1 cellular context compared by ENCODE assay signal in the genomic region with DNA sequence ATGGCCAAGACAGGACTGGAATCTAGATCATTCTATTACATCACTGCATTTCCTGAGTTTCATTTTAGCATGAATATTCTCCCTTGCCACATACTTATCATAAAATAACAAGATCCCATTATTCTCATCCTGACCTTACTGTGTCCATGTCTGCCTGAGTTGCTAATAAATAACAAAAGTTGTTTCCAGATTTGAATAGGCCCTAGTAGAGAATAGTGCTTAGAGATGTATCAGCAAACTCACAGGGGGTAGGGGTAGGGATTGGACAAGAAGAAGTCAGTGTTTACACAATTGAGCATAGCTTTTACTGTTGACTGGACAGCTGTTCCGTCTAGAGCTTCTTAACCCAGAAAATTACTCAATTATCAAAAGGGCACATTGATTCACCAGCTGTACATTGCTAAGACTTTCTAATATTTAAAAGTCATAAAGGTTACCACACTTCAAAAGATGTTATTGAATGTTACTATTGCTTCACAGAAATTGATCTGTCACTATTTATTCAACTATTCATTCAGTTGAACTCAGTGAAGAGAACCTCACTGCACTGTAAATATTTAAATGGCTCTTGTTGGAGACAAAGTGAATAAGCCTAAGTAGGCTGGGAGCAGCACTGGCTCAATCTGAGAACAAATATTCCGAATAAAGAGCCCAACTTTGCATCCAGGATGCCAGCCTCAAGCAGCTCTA.
TF ChIP-seq lines count a peak whose summit lies in the region.

No MANE protein-coding gene starts in this region.

TF ChIP-seq in HepG2, 621 proteins besides CTCF, POLR2A, EP300 and RAD21 (continued from another document and continues in another):
- TF ChIP-seq ATF7 (IDR thresholded peaks at IDR 0.05) (no peak), ATF7 (CRISPR knock-in tag; IDR thresholded peaks at IDR 0.05) (no peak), ZSCAN30 (CRISPR knock-in tag; IDR thresholded peaks at IDR 0.05) (no peak; the same call in 1 of the 2 replicates), DMAP1 (CRISPR knock-in tag; IDR thresholded peaks at IDR 0.05) (no peak), ZNF782 (CRISPR knock-in tag; IDR thresholded peaks at IDR 0.05; ENCODE audit: borderline replicate concordance) (no peak), ZFP62 (CRISPR knock-in tag; IDR thresholded peaks at IDR 0.05) (no peak), RFX3 (CRISPR knock-in tag; IDR thresholded peaks at IDR 0.05) (no peak), ZFYVE20 (CRISPR knock-in tag; IDR thresholded peaks at IDR 0.05; ENCODE audit: borderline replicate concordance, low read depth) (no peak), ZNF572 (CRISPR knock-in tag; IDR thresholded peaks at IDR 0.05) (no peak), ZNF614 (CRISPR knock-in tag; IDR thresholded peaks at IDR 0.05; ENCODE audit: borderline replicate concordance) (no peak; the same call in 1 of the 2 replicates), ZNF530 (CRISPR knock-in tag; IDR thresholded peaks at IDR 0.05; ENCODE audit: low read depth) (no peak), SP5 (CRISPR knock-in tag; IDR thresholded peaks at IDR 0.05; ENCODE audit: borderline replicate concordance, low read depth) (no peak), CCAR2 (optimal IDR thresholded peaks at IDR 0.05; ENCODE audit: low read depth, low read length) (no peak), ZNF7 (CRISPR knock-in tag; IDR thresholded peaks at IDR 0.05) (no peak), SETDB1 (CRISPR knock-in tag; IDR thresholded peaks at IDR 0.05; ENCODE audit: borderline replicate concordance) (no peak), IRX3 (CRISPR knock-in tag; IDR thresholded peaks at IDR 0.05; ENCODE audit: borderline replicate concordance, low read depth) (no peak), MAZ (IDR thresholded peaks at IDR 0.05; ENCODE audit: borderline replicate concordance, low read depth, low read length) (no peak), MAZ (CRISPR knock-in tag; IDR thresholded peaks at IDR 0.05; ENCODE audit: low read depth) (no peak), MIXL1 (CRISPR knock-in tag; IDR thresholded peaks at IDR 0.05) (peak; percentile 96), HDAC1 (CRISPR knock-in tag; IDR thresholded peaks at IDR 0.05) (peak; percentile 87), NFKBIZ (CRISPR knock-in tag; IDR thresholded peaks at IDR 0.05) (no peak), RXRA (CRISPR knock-in tag; IDR thresholded peaks at IDR 0.05) (no peak; the same call in 1 of the 2 replicates), NRL (CRISPR knock-in tag; IDR thresholded peaks at IDR 0.05; ENCODE audit: borderline replicate concordance) (no peak), NR3C1 (CRISPR knock-in tag; IDR thresholded peaks at IDR 0.05) (no peak), PAWR (CRISPR knock-in tag; IDR thresholded peaks at IDR 0.05; ENCODE audit: borderline replicate concordance) (no peak), ZNF180 (CRISPR knock-in tag; IDR thresholded peaks at IDR 0.05; ENCODE audit: borderline replicate concordance, low read depth) (no peak), NR2C2 (CRISPR knock-in tag; IDR thresholded peaks at IDR 0.05; ENCODE audit: borderline replicate concordance) (peak; percentile 75), TAF15 (IDR thresholded peaks at IDR 0.05; ENCODE audit: low read depth, low read length, poor library complexity, severe bottlenecking) (no peak), ZFX (CRISPR knock-in tag; IDR thresholded peaks at IDR 0.05; ENCODE audit: low read depth) (no peak), ZNF674 (CRISPR knock-in tag; IDR thresholded peaks at IDR 0.05; ENCODE audit: low read depth) (no peak), KLF11 (CRISPR knock-in tag; IDR thresholded peaks at IDR 0.05) (no peak), THAP11 (CRISPR knock-in tag; IDR thresholded peaks at IDR 0.05) (peak; percentile 61), ATF1 (CRISPR knock-in tag; IDR thresholded peaks at IDR 0.05) (peak; percentile 66), RFX1 (IDR thresholded peaks at IDR 0.05) (no peak), BORCS8-MEF2B (CRISPR knock-in tag; IDR thresholded peaks at IDR 0.05) (no peak), ZNF282 (IDR thresholded peaks at IDR 0.05; ENCODE audit: partially characterized antibody) (no peak), TBX3 (IDR thresholded peaks at IDR 0.05; ENCODE audit: borderline replicate concordance) (peak; percentile 93), ZNF510 (CRISPR knock-in tag; IDR thresholded peaks at IDR 0.05; ENCODE audit: low read depth) (no peak), ZNF781 (CRISPR knock-in tag; IDR thresholded peaks at IDR 0.05; ENCODE audit: borderline replicate concordance, not compliant biosample characterization) (no peak), ZNF34 (CRISPR knock-in tag; IDR thresholded peaks at IDR 0.05; ENCODE audit: borderline replicate concordance) (no peak), ZNF160 (CRISPR knock-in tag; IDR thresholded peaks at IDR 0.05) (no peak), SIX1 (CRISPR knock-in tag; IDR thresholded peaks at IDR 0.05; ENCODE audit: borderline replicate concordance) (peak; percentile 77; the same call in 1 of the 2 replicates), ZC3H4 (CRISPR knock-in tag; IDR thresholded peaks at IDR 0.05; ENCODE audit: borderline replicate concordance) (no peak), KLF13 (CRISPR knock-in tag; IDR thresholded peaks at IDR 0.05) (no peak), RFX5 (IDR thresholded peaks at IDR 0.05; ENCODE audit: low read depth, low read length) (no peak), ZFAT (CRISPR knock-in tag; conservative IDR thresholded peaks at IDR 0.05) (no peak), BHLHE40 (IDR thresholded peaks at IDR 0.05; ENCODE audit: low read length) (no peak), ZIK1 (CRISPR knock-in tag; IDR thresholded peaks at IDR 0.05; ENCODE audit: borderline replicate concordance, low read depth) (no peak), ZBTB21 (CRISPR knock-in tag; IDR thresholded peaks at IDR 0.05) (no peak), ZNF616 (CRISPR knock-in tag; IDR thresholded peaks at IDR 0.05; ENCODE audit: low read depth) (no peak), KDM1A (CRISPR knock-in tag; IDR thresholded peaks at IDR 0.05) (no peak), ZNF496 (CRISPR knock-in tag; IDR thresholded peaks at IDR 0.05; ENCODE audit: insufficient replicate concordance) (no peak)
- TF ChIP-seq, protein P1, sequence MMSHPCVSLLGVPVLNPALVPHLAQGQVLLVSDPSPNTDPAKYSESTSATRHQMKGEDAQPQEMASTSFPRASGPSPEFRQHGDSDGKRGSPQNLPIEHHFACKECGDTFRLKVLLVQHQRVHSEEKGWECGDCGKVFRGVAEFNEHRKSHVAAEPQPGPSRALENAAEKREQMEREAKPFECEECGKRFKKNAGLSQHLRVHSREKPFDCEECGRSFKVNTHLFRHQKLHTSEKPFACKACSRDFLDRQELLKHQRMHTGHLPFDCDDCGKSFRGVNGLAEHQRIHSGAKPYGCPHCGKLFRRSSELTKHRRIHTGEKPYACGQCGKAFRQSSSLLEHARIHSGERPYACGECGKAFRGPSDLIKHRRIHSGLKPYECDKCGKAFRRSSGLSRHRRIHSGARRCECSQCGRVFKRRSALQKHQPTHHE (CRISPR knock-in tag; IDR thresholded peaks at IDR 0.05; ENCODE audit: borderline replicate concordance): no peak
- TF ChIP-seq, protein P2, sequence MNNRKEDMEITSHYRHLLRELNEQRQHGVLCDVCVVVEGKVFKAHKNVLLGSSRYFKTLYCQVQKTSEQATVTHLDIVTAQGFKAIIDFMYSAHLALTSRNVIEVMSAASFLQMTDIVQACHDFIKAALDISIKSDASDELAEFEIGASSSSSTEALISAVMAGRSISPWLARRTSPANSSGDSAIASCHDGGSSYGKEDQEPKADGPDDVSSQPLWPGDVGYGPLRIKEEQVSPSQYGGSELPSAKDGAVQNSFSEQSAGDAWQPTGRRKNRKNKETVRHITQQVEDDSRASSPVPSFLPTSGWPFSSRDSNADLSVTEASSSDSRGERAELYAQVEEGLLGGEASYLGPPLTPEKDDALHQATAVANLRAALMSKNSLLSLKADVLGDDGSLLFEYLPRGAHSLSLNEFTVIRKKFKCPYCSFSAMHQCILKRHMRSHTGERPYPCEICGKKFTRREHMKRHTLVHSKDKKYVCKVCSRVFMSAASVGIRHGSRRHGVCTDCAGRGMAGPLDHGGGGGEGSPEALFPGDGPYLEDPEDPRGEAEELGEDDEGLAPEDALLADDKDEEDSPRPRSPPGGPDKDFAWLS (CRISPR knock-in tag; IDR thresholded peaks at IDR 0.05; ENCODE audit: borderline replicate concordance): no peak
- TF ChIP-seq, protein P3, sequence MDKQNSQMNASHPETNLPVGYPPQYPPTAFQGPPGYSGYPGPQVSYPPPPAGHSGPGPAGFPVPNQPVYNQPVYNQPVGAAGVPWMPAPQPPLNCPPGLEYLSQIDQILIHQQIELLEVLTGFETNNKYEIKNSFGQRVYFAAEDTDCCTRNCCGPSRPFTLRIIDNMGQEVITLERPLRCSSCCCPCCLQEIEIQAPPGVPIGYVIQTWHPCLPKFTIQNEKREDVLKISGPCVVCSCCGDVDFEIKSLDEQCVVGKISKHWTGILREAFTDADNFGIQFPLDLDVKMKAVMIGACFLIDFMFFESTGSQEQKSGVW (CRISPR knock-in tag; IDR thresholded peaks at IDR 0.05; ENCODE audit: borderline replicate concordance): no peak
- TF ChIP-seq, protein P4, sequence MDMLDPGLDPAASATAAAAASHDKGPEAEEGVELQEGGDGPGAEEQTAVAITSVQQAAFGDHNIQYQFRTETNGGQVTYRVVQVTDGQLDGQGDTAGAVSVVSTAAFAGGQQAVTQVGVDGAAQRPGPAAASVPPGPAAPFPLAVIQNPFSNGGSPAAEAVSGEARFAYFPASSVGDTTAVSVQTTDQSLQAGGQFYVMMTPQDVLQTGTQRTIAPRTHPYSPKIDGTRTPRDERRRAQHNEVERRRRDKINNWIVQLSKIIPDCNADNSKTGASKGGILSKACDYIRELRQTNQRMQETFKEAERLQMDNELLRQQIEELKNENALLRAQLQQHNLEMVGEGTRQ (IDR thresholded peaks at IDR 0.05; ENCODE audit: low read depth, low read length): no peak
- TF ChIP-seq, protein P4 (CRISPR knock-in tag; IDR thresholded peaks at IDR 0.05; ENCODE audit: borderline replicate concordance): no peak
- TF ChIP-seq, protein P5, sequence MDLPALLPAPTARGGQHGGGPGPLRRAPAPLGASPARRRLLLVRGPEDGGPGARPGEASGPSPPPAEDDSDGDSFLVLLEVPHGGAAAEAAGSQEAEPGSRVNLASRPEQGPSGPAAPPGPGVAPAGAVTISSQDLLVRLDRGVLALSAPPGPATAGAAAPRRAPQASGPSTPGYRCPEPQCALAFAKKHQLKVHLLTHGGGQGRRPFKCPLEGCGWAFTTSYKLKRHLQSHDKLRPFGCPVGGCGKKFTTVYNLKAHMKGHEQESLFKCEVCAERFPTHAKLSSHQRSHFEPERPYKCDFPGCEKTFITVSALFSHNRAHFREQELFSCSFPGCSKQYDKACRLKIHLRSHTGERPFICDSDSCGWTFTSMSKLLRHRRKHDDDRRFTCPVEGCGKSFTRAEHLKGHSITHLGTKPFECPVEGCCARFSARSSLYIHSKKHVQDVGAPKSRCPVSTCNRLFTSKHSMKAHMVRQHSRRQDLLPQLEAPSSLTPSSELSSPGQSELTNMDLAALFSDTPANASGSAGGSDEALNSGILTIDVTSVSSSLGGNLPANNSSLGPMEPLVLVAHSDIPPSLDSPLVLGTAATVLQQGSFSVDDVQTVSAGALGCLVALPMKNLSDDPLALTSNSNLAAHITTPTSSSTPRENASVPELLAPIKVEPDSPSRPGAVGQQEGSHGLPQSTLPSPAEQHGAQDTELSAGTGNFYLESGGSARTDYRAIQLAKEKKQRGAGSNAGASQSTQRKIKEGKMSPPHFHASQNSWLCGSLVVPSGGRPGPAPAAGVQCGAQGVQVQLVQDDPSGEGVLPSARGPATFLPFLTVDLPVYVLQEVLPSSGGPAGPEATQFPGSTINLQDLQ (CRISPR knock-in tag; IDR thresholded peaks at IDR 0.05): no peak
- TF ChIP-seq, protein P6, sequence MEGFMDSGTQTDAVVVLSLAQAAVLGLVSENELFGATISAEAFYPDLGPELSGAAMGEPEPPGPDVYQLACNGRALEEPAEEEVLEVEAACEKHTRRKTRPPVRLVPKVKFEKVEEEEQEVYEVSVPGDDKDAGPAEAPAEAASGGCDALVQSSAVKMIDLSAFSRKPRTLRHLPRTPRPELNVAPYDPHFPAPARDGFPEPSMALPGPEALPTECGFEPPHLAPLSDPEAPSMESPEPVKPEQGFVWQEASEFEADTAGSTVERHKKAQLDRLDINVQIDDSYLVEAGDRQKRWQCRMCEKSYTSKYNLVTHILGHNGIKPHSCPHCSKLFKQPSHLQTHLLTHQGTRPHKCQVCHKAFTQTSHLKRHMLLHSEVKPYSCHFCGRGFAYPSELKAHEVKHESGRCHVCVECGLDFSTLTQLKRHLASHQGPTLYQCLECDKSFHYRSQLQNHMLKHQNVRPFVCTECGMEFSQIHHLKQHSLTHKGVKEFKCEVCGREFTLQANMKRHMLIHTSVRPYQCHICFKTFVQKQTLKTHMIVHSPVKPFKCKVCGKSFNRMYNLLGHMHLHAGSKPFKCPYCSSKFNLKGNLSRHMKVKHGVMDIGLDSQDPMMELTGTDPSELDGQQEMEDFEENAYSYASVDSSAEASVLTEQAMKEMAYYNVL (CRISPR knock-in tag; IDR thresholded peaks at IDR 0.05; ENCODE audit: borderline replicate concordance): no peak; the same call in 1 of the 2 replicates
- TF ChIP-seq, protein P7, sequence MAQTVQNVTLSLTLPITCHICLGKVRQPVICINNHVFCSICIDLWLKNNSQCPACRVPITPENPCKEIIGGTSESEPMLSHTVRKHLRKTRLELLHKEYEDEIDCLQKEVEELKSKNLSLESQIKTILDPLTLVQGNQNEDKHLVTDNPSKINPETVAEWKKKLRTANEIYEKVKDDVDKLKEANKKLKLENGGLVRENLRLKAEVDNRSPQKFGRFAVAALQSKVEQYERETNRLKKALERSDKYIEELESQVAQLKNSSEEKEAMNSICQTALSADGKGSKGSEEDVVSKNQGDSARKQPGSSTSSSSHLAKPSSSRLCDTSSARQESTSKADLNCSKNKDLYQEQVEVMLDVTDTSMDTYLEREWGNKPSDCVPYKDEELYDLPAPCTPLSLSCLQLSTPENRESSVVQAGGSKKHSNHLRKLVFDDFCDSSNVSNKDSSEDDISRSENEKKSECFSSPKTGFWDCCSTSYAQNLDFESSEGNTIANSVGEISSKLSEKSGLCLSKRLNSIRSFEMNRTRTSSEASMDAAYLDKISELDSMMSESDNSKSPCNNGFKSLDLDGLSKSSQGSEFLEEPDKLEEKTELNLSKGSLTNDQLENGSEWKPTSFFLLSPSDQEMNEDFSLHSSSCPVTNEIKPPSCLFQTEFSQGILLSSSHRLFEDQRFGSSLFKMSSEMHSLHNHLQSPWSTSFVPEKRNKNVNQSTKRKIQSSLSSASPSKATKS (CRISPR knock-in tag; IDR thresholded peaks at IDR 0.05): no peak
